22 cellular contexts compared by ENCODE assay signal in genomic region chr9:78575041-78575440, GRCh38.
"Had no signal": no experiment of that assay in that cellular context is flagged by ENCODE, and none has a peak within 500 bp of the region (broad histone marks: within the 10 kb centered on the region; RNA-seq: fewer than 3 reads in every experiment).

No MANE protein-coding gene starts in this region.

- H3K27me3 Mint-ChIP-seq: activated naive CD4-positive, alpha-beta T cell treated with anti-CD3 and anti-CD28 coated beads, Interleukin-2, amount 50 U/mL, for 24 hours; natural killer cell treated with Interleukin-12 subunit alpha and Interleukin-12 subunit beta and Interleukin-15 and Interleukin-18, amount 100 ng/mL, for 72 hours had no signal

- H3K36me3 ChIP-seq: adrenal gland, prostate gland, right lobe of liver, spleen, stomach, upper lobe of right lung had no signal

- H3K4me3 ChIP-seq: adrenal gland, body of pancreas, coronary artery, prostate gland, right lobe of liver, spleen, stomach, testis, upper lobe of right lung had no signal

- DNase-seq: activated B cell treated with CpG ODN at 0.5 μM for 24 hours; activated CD4-positive, alpha-beta T cell treated with anti-CD3 and anti-CD28 coated beads for 48 hours; activated CD8-positive, alpha-beta T cell treated with anti-CD3 and anti-CD28 coated beads for 36 hours; activated effector memory CD4-positive, alpha-beta T cell treated with anti-CD3 and anti-CD28 coated beads, Interleukin-2, amount 50 U/mL, for 16 hours; activated T-cell treated with anti-CD3 and anti-CD28 coated beads, Interleukin-2, amount 50 U/mL, for 4 hours; adrenal gland; body of pancreas; central memory CD4-positive, alpha-beta T cell; effector CD8-positive, alpha-beta T cell; foreskin fibroblast; hypothalamus; kidney glomerular epithelial cell; mesenchymal stem cell; right lobe of liver; spleen; stomach; testis; upper lobe of right lung had no signal

- H3K36me3 Mint-ChIP-seq: activated naive CD4-positive, alpha-beta T cell treated with anti-CD3 and anti-CD28 coated beads, Interleukin-2, amount 50 U/mL, for 24 hours; natural killer cell treated with Interleukin-12 subunit alpha and Interleukin-12 subunit beta and Interleukin-15 and Interleukin-18, amount 100 ng/mL, for 72 hours had no signal

- H3K27ac Mint-ChIP-seq: activated B cell treated with CpG ODN at 0.5 μM for 24 hours; activated CD8-positive, alpha-beta T cell treated with anti-CD3 and anti-CD28 coated beads for 36 hours; activated naive CD4-positive, alpha-beta T cell treated with anti-CD3 and anti-CD28 coated beads, Interleukin-2, amount 50 U/mL, for 24 hours; natural killer cell treated with Interleukin-12 subunit alpha and Interleukin-12 subunit beta and Interleukin-15 and Interleukin-18, amount 100 ng/mL, for 72 hours had no signal

- H3K4me1 Mint-ChIP-seq: activated B cell treated with CpG ODN at 0.5 μM for 24 hours; activated naive CD4-positive, alpha-beta T cell treated with anti-CD3 and anti-CD28 coated beads, Interleukin-2, amount 50 U/mL, for 24 hours had no signal

- H3K27me3 ChIP-seq: adrenal gland, body of pancreas, right lobe of liver, spleen, stomach, testis, upper lobe of right lung had no signal

- H3K9me3 Mint-ChIP-seq: activated B cell treated with CpG ODN at 0.5 μM for 24 hours; activated CD8-positive, alpha-beta T cell treated with anti-CD3 and anti-CD28 coated beads for 36 hours; activated naive CD4-positive, alpha-beta T cell treated with anti-CD3 and anti-CD28 coated beads, Interleukin-2, amount 50 U/mL, for 24 hours; activated T-cell treated with anti-CD3 and anti-CD28 coated beads, Interleukin-2, amount 50 U/mL, for 4 hours had no signal

- H3K4me1 ChIP-seq: adrenal gland, body of pancreas, prostate gland, right lobe of liver, spleen, stomach, testis, upper lobe of right lung had no signal

- ATAC-seq: activated CD8-positive, alpha-beta T cell treated with anti-CD3 and anti-CD28 coated beads for 36 hours; activated T-cell treated with anti-CD3 and anti-CD28 coated beads, Interleukin-2, amount 50 U/mL, for 4 hours; body of pancreas; natural killer cell treated with Interleukin-12 subunit alpha and Interleukin-12 subunit beta and Interleukin-15 and Interleukin-18, amount 100 ng/mL, for 72 hours; right lobe of liver; upper lobe of right lung had no signal

- H3K9me3 ChIP-seq: adrenal gland, body of pancreas, prostate gland, right lobe of liver, spleen, stomach, testis, upper lobe of right lung had no signal

- H3K27ac ChIP-seq: adrenal gland, body of pancreas, coronary artery, prostate gland, right lobe of liver, spleen, stomach, testis, upper lobe of right lung had no signal

- H3K4me3 Mint-ChIP-seq: activated B cell treated with CpG ODN at 0.5 μM for 24 hours; activated CD8-positive, alpha-beta T cell treated with anti-CD3 and anti-CD28 coated beads for 36 hours; activated naive CD4-positive, alpha-beta T cell treated with anti-CD3 and anti-CD28 coated beads, Interleukin-2, amount 50 U/mL, for 24 hours; activated T-cell treated with anti-CD3 and anti-CD28 coated beads, Interleukin-2, amount 50 U/mL, for 4 hours; natural killer cell treated with Interleukin-12 subunit alpha and Interleukin-12 subunit beta and Interleukin-15 and Interleukin-18, amount 100 ng/mL, for 72 hours had no signal
